19 cellular contexts compared by ENCODE assay signal in the genomic region with DNA sequence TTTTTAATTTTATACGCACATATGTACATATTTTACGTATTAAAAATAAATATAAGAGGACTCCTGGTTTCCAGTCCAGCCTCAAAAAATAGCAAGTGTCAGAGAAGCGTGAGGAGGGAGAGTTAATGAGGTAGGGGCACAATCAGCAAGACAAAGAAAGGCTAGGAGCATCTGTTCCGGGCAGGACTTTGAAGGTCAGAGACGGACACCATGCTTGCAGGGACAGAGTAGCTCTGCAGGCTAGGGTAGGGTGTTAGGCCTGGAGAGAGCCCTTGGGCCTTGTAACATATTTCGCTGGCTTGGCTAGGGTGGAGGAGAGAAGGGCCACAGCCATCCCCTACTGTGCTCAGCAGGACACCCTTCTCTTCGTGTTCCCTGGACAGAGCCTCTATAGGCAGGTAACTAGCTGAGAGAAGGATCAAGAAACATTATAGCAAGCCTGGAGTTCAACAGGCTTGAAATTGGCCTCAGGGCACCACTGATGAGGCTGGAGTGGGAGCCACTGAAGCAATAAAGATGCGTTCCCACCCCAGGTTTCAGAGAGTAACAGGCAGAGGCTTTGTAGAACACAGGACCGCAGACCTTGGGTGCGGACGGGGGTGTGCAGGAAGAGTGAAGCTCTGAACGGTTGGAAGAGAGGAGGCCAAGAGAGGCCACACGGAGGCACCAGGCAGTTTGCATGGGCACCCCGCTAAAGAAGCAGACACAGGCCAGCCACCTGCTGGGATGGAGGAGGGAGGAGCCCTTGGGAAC. TPM values are rescaled to one million over a fixed set of nuclear protein-coding genes. Genes with fewer than 3 reads are reported as not detected.
A peak's percentile ranks its signal among the peaks of the same experiment; 100 is the strongest.
DNase-seq lines count a peak whose midpoint lies in the region; ATAC-seq and TF ChIP-seq lines count a peak whose summit lies in the region.
"Had no signal": no experiment of that assay in that cellular context is flagged by ENCODE, and none has a peak within 500 bp of the region (broad histone marks: within the 10 kb centered on the region; RNA-seq: fewer than 3 reads in every experiment).

No MANE protein-coding gene starts in this region.

- H3K23ac ChIP-seq in neuronal stem cell (ENCODE audit: low read depth, low read length, poor library complexity), result no peak overlapping the region

- no peaks in the 10 kb centered on the region for H3K79me1 ChIP-seq in neuronal stem cell (ENCODE audit: low read depth, low read length)

- H2BK15ac ChIP-seq in neuronal stem cell (ENCODE audit: low read length), result no peak overlapping the region

- H3K4ac ChIP-seq in neuronal stem cell (ENCODE audit: low read length), result no peak overlapping the region

- H3K9me3 Mint-ChIP-seq in WTC11, result no peaks in the 10 kb centered on the region

- peak; percentile 82 for ATAC-seq in WTC11
- no peak for ATAC-seq in HG03432 (IDR thresholded peaks at IDR 0.05; ENCODE audit: unreplicated experiment)
- ATAC-seq in GM21528 (IDR thresholded peaks at IDR 0.05; ENCODE audit: low FRiP score, unreplicated experiment), result no peak

- H3K36me3 ChIP-seq in GM23248 (ENCODE audit: low read depth), result no peaks in the 10 kb centered on the region
- no peaks in the 10 kb centered on the region for H3K36me3 ChIP-seq in esophagus squamous epithelium
- no peaks in the 10 kb centered on the region for H3K36me3 ChIP-seq in neuronal stem cell (replicated peaks in 1 of 2; ENCODE audit: control insufficient read depth in 2 of 2, insufficient read depth in 2 of 2, low read length in 2 of 2)
- no peaks in the 10 kb centered on the region for H3K36me3 ChIP-seq in A673 (ENCODE audit: insufficient read depth, low read length, poor library complexity, severe bottlenecking)
- H3K36me3 ChIP-seq: Peyer's patch had no signal

- in situ Hi-C loops in GM23248 (cut with MboI), result no loop called here

- H3K4me3 ChIP-seq in GM23248 (no peak overlapping the region), esophagus squamous epithelium (no peak overlapping the region), neuronal stem cell (ENCODE audit: low read length in 2 of 2) (no peak overlapping the region), A673 (ENCODE audit: low read depth, low read length, poor library complexity, severe bottlenecking) (no peak overlapping the region)
- H3K4me3 ChIP-seq: A549, Peyer's patch had no signal

- H3K27me3 ChIP-seq in GM23248 (replicated peaks; ENCODE audit: insufficient read depth), result no peaks in the 10 kb centered on the region
- peaks cover 0 to 4% (median 0%) of the 10 kb centered on the region in 4 donors for H3K27me3 ChIP-seq in esophagus squamous epithelium
- no peaks in the 10 kb centered on the region for H3K27me3 ChIP-seq in neuronal stem cell (ENCODE audit: control insufficient read depth in 3 of 3, insufficient read depth in 3 of 3, low read depth in 1 of 3, low read length in 3 of 3)
- no peaks in the 10 kb centered on the region for H3K27me3 ChIP-seq in A673 (replicated peaks; ENCODE audit: insufficient read depth, low read depth, low read length, poor library complexity)
- H3K27me3 ChIP-seq: Peyer's patch had no signal

- H2AFZ ChIP-seq in GM23248, result peak overlapping the region; percentile 55; the same call in 1 of the 2 replicates
- H2AFZ ChIP-seq in neuronal stem cell (ENCODE audit: low read length), result no peak overlapping the region

- intact Hi-C loops in esophagus squamous epithelium (cut with DNase I), result no loop called here
- intact Hi-C loops in A673 (cut with micrococcal nuclease; ENCODE audit: unreplicated experiment), result no loop called here

- H3K4me3 Mint-ChIP-seq in WTC11, result no peak overlapping the region

- H4K8ac ChIP-seq in neuronal stem cell (ENCODE audit: low read depth, low read length), result no peak overlapping the region

- no peak overlapping the region for H4K91ac ChIP-seq in neuronal stem cell (ENCODE audit: low read depth, low read length, poor library complexity)

- no peak overlapping the region for H2AK5ac ChIP-seq in neuronal stem cell (ENCODE audit: low read depth, low read length)

- no peaks in the 10 kb centered on the region for H3K36me3 Mint-ChIP-seq in WTC11

- H2BK5ac ChIP-seq in neuronal stem cell (ENCODE audit: low read length), result no peak overlapping the region

- WGBS in GM23248 (ENCODE audit: low coverage in 1 of 2, low lambda C conversion rate in 2 of 2, missing lambda C conversion rate in 2 of 2), 2 experiments, result 79 to 81% methylated on average over 14 of the region's 14 CpGs
- 59 to 66% methylated on average over 14 of the region's 14 CpGs for WGBS in esophagus squamous epithelium, 2 donors
- no CpG with 5 or more reads among the region's 14 CpGs for WGBS in neuronal stem cell (ENCODE audit: extremely low coverage in 2 of 2, insufficient read length in 2 of 2, insufficient replicate concordance in 1 of 2), 2 donors

- peaks cover 13% of the 10 kb centered on the region for H3K4me1 Mint-ChIP-seq in WTC11

- H3K9me3 ChIP-seq in GM23248 (ENCODE audit: low read depth), result no peaks in the 10 kb centered on the region
- no peaks in the 10 kb centered on the region for H3K9me3 ChIP-seq in esophagus squamous epithelium
- H3K9me3 ChIP-seq in neuronal stem cell (replicated peaks in 1 of 2; ENCODE audit: control insufficient read depth in 2 of 2, insufficient read depth in 1 of 2, low read depth in 1 of 2, low read length in 2 of 2), result no peaks in the 10 kb centered on the region
- no peaks in the 10 kb centered on the region for H3K9me3 ChIP-seq in A673 (ENCODE audit: low read depth, low read length, poor library complexity, severe bottlenecking)
- H3K9me3 ChIP-seq: A549, Caco-2, Peyer's patch had no signal

- BruUV-seq in A673 (replicated peaks; lab: Mats Ljungman, UMichigan), result no TSS peak

- DNase-seq in GM23248 (no peak), WTC11 (ENCODE audit: low spot score) (no peak), esophagus squamous epithelium (lab: John Stamatoyannopoulos, UW) (no peak), neuronal stem cell (ENCODE audit: low spot score) (no peak), A673 (ENCODE audit: low spot score) (no peak), NCI-H345 (lab: John Stamatoyannopoulos, UW) (no peak)
- DNase-seq: Caco-2, DMS53, GOT3, Karpas-422, NCI-H1105 treated with DMSO at 0.1 percent for 48 hours, NCI-H187, NCI-H446, NCI-H774, Peyer's patch, SHP77 had no signal

- no peak overlapping the region for H3K9ac ChIP-seq in GM23248
- no peak overlapping the region for H3K9ac ChIP-seq in neuronal stem cell (ENCODE audit: low read depth, low read length, poor library complexity)

- H4K20me1 ChIP-seq in GM23248 (ENCODE audit: insufficient read depth), result no peaks in the 10 kb centered on the region

- H3F3A ChIP-seq in GM23248 (ENCODE audit: insufficient read depth), result peaks cover 12% of the 10 kb centered on the region

- H3K27me3 Mint-ChIP-seq in WTC11 (ENCODE audit: low read depth), result no peaks in the 10 kb centered on the region; the same call in 1 of the 2 replicates

- H3K4me2 ChIP-seq in GM23248 (ENCODE audit: unreplicated experiment) (no peak overlapping the region), neuronal stem cell (ENCODE audit: insufficient read depth, low read length, poor library complexity, severe bottlenecking) (no peak overlapping the region)
- H3K4me2 ChIP-seq: A549 had no signal

- POLR2A ChIA-PET in WTC11 (lab: Charles Lee) (no interaction called here), A673 (lab: Charles Lee; ENCODE audit: low non-redundant PET) (no interaction called here)

- no peaks in the 10 kb centered on the region for H3K79me2 ChIP-seq in GM23248 (ENCODE audit: insufficient read depth)

- peak overlapping the region; percentile 5 for H3K18ac ChIP-seq in neuronal stem cell (ENCODE audit: low read length)

- H2BK12ac ChIP-seq in neuronal stem cell (ENCODE audit: low read length), result no peak overlapping the region

- no peaks in the 10 kb centered on the region for H3K9me2 ChIP-seq in GM23248 (ENCODE audit: insufficient read depth)

- H3K4me1 ChIP-seq in GM23248 (ENCODE audit: insufficient read depth) (peaks cover 18% of the 10 kb centered on the region), esophagus squamous epithelium (peaks cover 15 to 81% (median 32%) of the 10 kb centered on the region in 3 donors), neuronal stem cell (ENCODE audit: control insufficient read depth in 2 of 2, insufficient read depth in 1 of 2, low read depth in 1 of 2, low read length in 2 of 2) (peaks cover 0 to 2% of the 10 kb centered on the region in 2 donors), A673 (ENCODE audit: insufficient read depth, low read length, poor library complexity, severe bottlenecking) (no peaks in the 10 kb centered on the region)
- H3K4me1 ChIP-seq: A549, Caco-2, Peyer's patch had no signal

- TF ChIP-seq POLR2A in esophagus squamous epithelium (IDR thresholded peaks at IDR 0.05), result peak in 1 of 4 donors; percentile 29

- peak overlapping the region; percentile 64 for H3K27ac ChIP-seq in GM23248
- H3K27ac ChIP-seq in esophagus squamous epithelium, result peak overlapping the region; percentile 89 to 96 (median 94)
- H3K27ac ChIP-seq in neuronal stem cell (replicated peaks; ENCODE audit: low read length), result no peak overlapping the region
- H3K27ac ChIP-seq in A673 (ENCODE audit: low read depth, low read length, poor library complexity, severe bottlenecking), result no peak overlapping the region
- H3K27ac ChIP-seq: A549, Peyer's patch had no signal

- peak overlapping the region; percentile 33 for H3K27ac Mint-ChIP-seq in WTC11

- H2BK120ac ChIP-seq in neuronal stem cell (ENCODE audit: low read depth, low read length), result no peak overlapping the region

- no peak overlapping the region for H3K14ac ChIP-seq in neuronal stem cell (ENCODE audit: low read length)

- TF ChIP-seq CTCF in WTC11 (IDR thresholded peaks at IDR 0.05) (no peak), esophagus squamous epithelium (IDR thresholded peaks at IDR 0.05) (no peak), A673 (conservative IDR thresholded peaks at IDR 0.05; ENCODE audit: low read depth, low read length) (no peak)

- CTCF ChIA-PET in WTC11 (lab: Charles Lee) (interaction anchor here (0.7 to 1.9 kb wide), 4 partner anchors 9 to 111 kb away, joined by 3 to 6 read pairs (median 4); a partner anchor contains a TSS), A673 (lab: Charles Lee) (no interaction called here)

TF ChIP-seq in WTC11, 78 proteins besides CTCF, POLR2A, EP300 and RAD21 (continues in another document):
- TF ChIP-seq, protein P1, sequence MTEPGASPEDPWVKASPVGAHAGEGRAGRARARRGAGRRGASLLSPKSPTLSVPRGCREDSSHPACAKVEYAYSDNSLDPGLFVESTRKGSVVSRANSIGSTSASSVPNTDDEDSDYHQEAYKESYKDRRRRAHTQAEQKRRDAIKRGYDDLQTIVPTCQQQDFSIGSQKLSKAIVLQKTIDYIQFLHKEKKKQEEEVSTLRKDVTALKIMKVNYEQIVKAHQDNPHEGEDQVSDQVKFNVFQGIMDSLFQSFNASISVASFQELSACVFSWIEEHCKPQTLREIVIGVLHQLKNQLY (CRISPR knock-in tag; IDR thresholded peaks at IDR 0.05), result no peak
- no peak for TF ChIP-seq OVOL2 (CRISPR knock-in tag; IDR thresholded peaks at IDR 0.05; ENCODE audit: borderline replicate concordance)

RNA-seq across cellular contexts. Expression of a gene that starts 9.7 kb away (rescaled TPM):
- total RNA-seq in GM23248 (2014; rRNA removed; shearing (Covaris generic)), result 17.8 and 18.3 TPM in 2 replicates
- polyA plus RNA-seq in GM23248 (2016; fragmentation: Nextera tagmentation; extraction: Ambion mirVana), result 10.4 and 10.7 TPM in 2 replicates
- total RNA-seq in WTC11 (2021) (8.1 to 9.4 TPM (median 8.6 TPM) in 3 replicates), esophagus squamous epithelium (10 to 100 TPM; 41.8 to 86.9 (median 46.1) TPM), A673 (2021) (11.4 and 14.0 TPM in 2 replicates)
- polyA plus RNA-seq in neuronal stem cell (2013, experiment 1 of 2), result 4.8 TPM
- 4.2 TPM for polyA plus RNA-seq in neuronal stem cell (2013, experiment 2 of 2)

Comparison
In these comparisons a context has a peak if more than half of its experiments do, and no peak if none do; other contexts are left out.
1. H3K27ac ChIP-seq: peak in GM23248 (single experiment) and esophagus squamous epithelium (4 of 4); none in neuronal stem cell (single experiment) and A673 (single experiment).